In genomic region chr11:64253043-64253442, GRCh38 we compare ENCODE assay signal across 8 cellular contexts. TPM values are rescaled to one million over a fixed set of nuclear protein-coding genes. Genes with fewer than 3 reads are reported as not detected.
A peak's percentile ranks its signal among the peaks of the same experiment; 100 is the strongest.
DNase-seq lines count a peak whose midpoint lies in the region; ATAC-seq and TF ChIP-seq lines count a peak whose summit lies in the region.

No MANE protein-coding gene starts in this region.

- CTCF ChIA-PET in activated CD4-positive, alpha-beta T cell treated with anti-CD3 and anti-CD28 coated beads, Interleukin-2, amount 10 ng/mL, durations not matched to agents 7 days and 5 days (lab: Charles Lee): interaction anchor here (1.0 to 11.3 kb wide), 6 partner anchors 10 to 46 kb away, joined by 3 to 162 read pairs (median 12); partner anchors contain the start of gene FERMT3

- H3K4me1 ChIP-seq in gastroesophageal sphincter: peaks cover 0 to 41% (median 25%) of the 10 kb centered on the region in 3 donors

- peak overlapping the region; percentile 3 for H3K4me3 Mint-ChIP-seq in activated CD4-positive, alpha-beta T cell treated with anti-CD3 and anti-CD28 coated beads, Interleukin-2, amount 10 ng/mL, durations not matched to agents 7 days and 5 days
- H3K4me3 Mint-ChIP-seq in stimulated activated effector memory CD8-positive, alpha-beta T cell treated with anti-CD3 and anti-CD28 coated beads, Interleukin-12 subunit alpha, Interleukin-12 subunit beta, amount 100 ng/mL, for 72 hours: peak overlapping the region; percentile 94

- no peak for TF ChIP-seq POLR2A in gastroesophageal sphincter (IDR thresholded peaks at IDR 0.05)

- H3K27me3 ChIP-seq in gastroesophageal sphincter: no peaks in the 10 kb centered on the region

- TF ChIP-seq EP300 in gastroesophageal sphincter (IDR thresholded peaks at IDR 0.05): no peak

- no peaks in the 10 kb centered on the region for H3K27me3 Mint-ChIP-seq in activated CD4-positive, alpha-beta T cell treated with anti-CD3 and anti-CD28 coated beads, Interleukin-2, amount 10 ng/mL, durations not matched to agents 7 days and 5 days

- TF ChIP-seq CTCF in VCaP (conservative IDR thresholded peaks at IDR 0.05): no peak
- no peak for TF ChIP-seq CTCF in gastroesophageal sphincter (IDR thresholded peaks at IDR 0.05)

- no peaks in the 10 kb centered on the region for H3K36me3 Mint-ChIP-seq in activated CD4-positive, alpha-beta T cell treated with anti-CD3 and anti-CD28 coated beads, Interleukin-2, amount 10 ng/mL, durations not matched to agents 7 days and 5 days (ENCODE audit: low read depth)
- H3K36me3 Mint-ChIP-seq in stimulated activated effector memory CD8-positive, alpha-beta T cell treated with anti-CD3 and anti-CD28 coated beads, Interleukin-12 subunit alpha, Interleukin-12 subunit beta, amount 100 ng/mL, for 72 hours: peaks cover 28% of the 10 kb centered on the region

- H3K27ac Mint-ChIP-seq in activated CD4-positive, alpha-beta T cell treated with anti-CD3 and anti-CD28 coated beads, Interleukin-2, amount 10 ng/mL, durations not matched to agents 7 days and 5 days: no peak overlapping the region
- no peak overlapping the region for H3K27ac Mint-ChIP-seq in stimulated activated effector memory CD8-positive, alpha-beta T cell treated with anti-CD3 and anti-CD28 coated beads, Interleukin-12 subunit alpha, Interleukin-12 subunit beta, amount 100 ng/mL, for 72 hours

- no peaks in the 10 kb centered on the region for H3K9me3 Mint-ChIP-seq in activated CD4-positive, alpha-beta T cell treated with anti-CD3 and anti-CD28 coated beads, Interleukin-2, amount 10 ng/mL, durations not matched to agents 7 days and 5 days
- H3K9me3 Mint-ChIP-seq in stimulated activated effector memory CD8-positive, alpha-beta T cell treated with anti-CD3 and anti-CD28 coated beads, Interleukin-12 subunit alpha, Interleukin-12 subunit beta, amount 100 ng/mL, for 72 hours: no peaks in the 10 kb centered on the region

- no peaks in the 10 kb centered on the region for H3K9me3 ChIP-seq in gastroesophageal sphincter

- ATAC-seq in gastroesophageal sphincter: no peak
- ATAC-seq in stimulated activated effector memory CD8-positive, alpha-beta T cell treated with anti-CD3 and anti-CD28 coated beads, Interleukin-12 subunit alpha, Interleukin-12 subunit beta, amount 100 ng/mL, for 72 hours: no peak

- H3K27ac ChIP-seq in VCaP (peak overlapping the region; percentile 89), gastroesophageal sphincter (peak overlapping the region in 3 of 4 donors; percentile 57 to 86 (median 83))

- peaks cover 17% of the 10 kb centered on the region for H3K4me1 Mint-ChIP-seq in activated CD4-positive, alpha-beta T cell treated with anti-CD3 and anti-CD28 coated beads, Interleukin-2, amount 10 ng/mL, durations not matched to agents 7 days and 5 days
- H3K4me1 Mint-ChIP-seq in stimulated activated effector memory CD8-positive, alpha-beta T cell treated with anti-CD3 and anti-CD28 coated beads, Interleukin-12 subunit alpha, Interleukin-12 subunit beta, amount 100 ng/mL, for 72 hours: peaks cover 22% of the 10 kb centered on the region

- 62% methylated on average over 3 of the region's 8 CpGs; no CpG with 5 or more reads in 1 of the 2 donors for WGBS in gastroesophageal sphincter (ENCODE audit: low coverage in 1 of 2), 2 donors

- H3K36me3 ChIP-seq in gastroesophageal sphincter: peaks cover 0 to 39% of the 10 kb centered on the region in 2 donors

- no peak for DNase-seq in activated CD4-positive, alpha-beta T cell treated with anti-CD3 and anti-CD28 coated beads, Interleukin-2, amount 10 ng/mL, durations not matched to agents 7 days and 5 days
- DNase-seq in activated CD4-positive, alpha-beta T cell treated with anti-CD3 and anti-CD28 coated beads, Interleukin-2, amount 50 U/mL, for 48 hours: no peak
- DNase-seq in stimulated activated effector memory CD8-positive, alpha-beta T cell treated with anti-CD3 and anti-CD28 coated beads, Interleukin-12 subunit alpha, Interleukin-12 subunit beta, amount 100 ng/mL, for 72 hours (ENCODE audit: low spot score in 2 of 2): no peak
- DNase-seq in ureter (ENCODE audit: low spot score) (no peak), islet precursor cell (no peak), retina (no peak)

- POLR2A ChIA-PET in activated CD4-positive, alpha-beta T cell treated with anti-CD3 and anti-CD28 coated beads, Interleukin-2, amount 10 ng/mL, durations not matched to agents 7 days and 5 days (lab: Charles Lee): no interaction called here

- peak overlapping the region in 1 of 2 donors; percentile 93 for H3K4me3 ChIP-seq in gastroesophageal sphincter

RNA-seq across cellular contexts. Expression of gene PLCB3, which starts 1.7 kb away (rescaled TPM):
- 10 to 100 TPM; 11.6 to 12.4 TPM for total RNA-seq in activated CD4-positive, alpha-beta T cell treated with anti-CD3 and anti-CD28 coated beads, Interleukin-2, amount 10 ng/mL, durations not matched to agents 7 days and 5 days
- 10 to 100 TPM; 16.2 to 33.2 (median 25.1) TPM for total RNA-seq in gastroesophageal sphincter
- total RNA-seq in ureter: 33.5 TPM

RNA-seq across cellular contexts. Expression of gene PPP1R14B, which starts 6.3 kb away (rescaled TPM):
- 10 to 100 TPM; 81.1 to 86.0 TPM for total RNA-seq in activated CD4-positive, alpha-beta T cell treated with anti-CD3 and anti-CD28 coated beads, Interleukin-2, amount 10 ng/mL, durations not matched to agents 7 days and 5 days
- total RNA-seq in gastroesophageal sphincter (100 to 1,000 TPM in 1 of 4 donors, 10 to 100 TPM in 3; 37.2 to 123 (median 70.9) TPM), ureter (136 TPM)

RNA-seq across cellular contexts. Expression of gene FKBP2, which starts 12.1 kb away (rescaled TPM):
- total RNA-seq in activated CD4-positive, alpha-beta T cell treated with anti-CD3 and anti-CD28 coated beads, Interleukin-2, amount 10 ng/mL, durations not matched to agents 7 days and 5 days: 10 to 100 TPM; 21.9 to 24.8 TPM
- total RNA-seq in gastroesophageal sphincter (10 to 100 TPM; 45.5 to 78.3 (median 58.4) TPM), ureter (55.7 TPM)

RNA-seq across cellular contexts. Expression of gene VEGFB, which starts 18.7 kb away (rescaled TPM):
- total RNA-seq in activated CD4-positive, alpha-beta T cell treated with anti-CD3 and anti-CD28 coated beads, Interleukin-2, amount 10 ng/mL, durations not matched to agents 7 days and 5 days: 10 to 100 TPM; 51.1 to 60.3 TPM
- total RNA-seq in gastroesophageal sphincter (100 to 1,000 TPM in 2 of 4 donors, 10 to 100 TPM in 2; 49.9 to 152 (median 88.6) TPM), ureter (51.6 TPM)

RNA-seq across cellular contexts. Expression of gene DNAJC4, which starts 22.7 kb away (rescaled TPM):
- total RNA-seq in activated CD4-positive, alpha-beta T cell treated with anti-CD3 and anti-CD28 coated beads, Interleukin-2, amount 10 ng/mL, durations not matched to agents 7 days and 5 days: 10 to 100 TPM; 39.5 to 40.5 TPM
- total RNA-seq in gastroesophageal sphincter (10 to 100 TPM in 3 of 4 donors, 1 to 10 TPM in 1; 7.1 to 33.5 (median 28.9) TPM), ureter (44.1 TPM)
